ENCODE assay signal across 8 cellular contexts in the genomic region with DNA sequence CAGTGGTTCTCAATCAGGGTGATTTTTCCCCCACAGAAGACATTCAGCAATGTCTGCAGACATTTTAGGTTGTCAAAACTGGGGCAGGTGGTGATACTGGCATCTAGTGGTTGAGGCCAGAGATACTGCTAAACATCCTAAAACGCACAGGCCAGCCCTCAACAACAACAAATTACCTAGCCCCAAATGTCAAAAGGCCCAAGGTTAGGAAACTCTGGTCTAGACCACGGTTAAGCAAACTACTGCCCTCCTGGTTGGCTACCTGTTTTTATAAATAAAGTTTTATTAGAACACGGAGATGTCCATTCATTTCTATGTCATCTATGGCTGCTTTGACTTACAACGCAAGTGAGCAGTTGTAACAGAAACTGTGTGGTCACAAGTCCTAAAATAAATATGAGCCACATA.
DNase-seq lines count a peak whose midpoint lies in the region; ATAC-seq, FAIRE-seq and TF ChIP-seq lines count a peak whose summit lies in the region.

No MANE protein-coding gene starts in this region.

- TF ChIP-seq CTCF in astrocyte (IDR thresholded peaks at IDR 0.05; ENCODE audit: insufficient read depth, low read depth, low read length) = peak; percentile 71

- no peaks in the 10 kb centered on the region for H3K9me3 Mint-ChIP-seq in astrocyte (ENCODE audit: unreplicated experiment)

- in situ Hi-C loops in KBM-7 (cut with MboI; ENCODE audit: low pct_unique_long_range_greater_than_20kb, low sequenced_read_pairs) = loop anchor here (25.0 kb wide), 1 partner anchor 731 kb away; no protein-coding TSS in a partner anchor

- H3K27ac Mint-ChIP-seq in astrocyte (ENCODE audit: unreplicated experiment) = no peak overlapping the region

- no peak overlapping the region for H3K9ac ChIP-seq in astrocyte (ENCODE audit: low read length)

- no peak overlapping the region for H2AFZ ChIP-seq in astrocyte (ENCODE audit: low read depth, low read length)

- no peaks in the 10 kb centered on the region for H3K36me3 Mint-ChIP-seq in astrocyte (ENCODE audit: low read depth, unreplicated experiment)

- no peaks in the 10 kb centered on the region for H3K36me3 ChIP-seq in astrocyte (ENCODE audit: insufficient read depth, low read length)

- peak; percentile 76 for ATAC-seq in GM21576 (IDR thresholded peaks at IDR 0.05; ENCODE audit: unreplicated experiment)

- no peaks in the 10 kb centered on the region for H3K9me3 ChIP-seq in astrocyte (ENCODE audit: insufficient read depth, low read depth, low read length)

- no peaks in the 10 kb centered on the region for H3K4me1 Mint-ChIP-seq in astrocyte (ENCODE audit: low read depth, unreplicated experiment)

- no peak for FAIRE-seq in astrocyte (lab: Jason Lieb, UNC)

- H3K4me3 ChIP-seq in astrocyte (ENCODE audit: insufficient read depth, low read depth, low read length) = no peak overlapping the region

- no peak overlapping the region for H3K4me2 ChIP-seq in astrocyte (ENCODE audit: low read length)

- no peak overlapping the region for H3K27ac ChIP-seq in astrocyte (ENCODE audit: low read depth, low read length)

- peaks cover under 1% of the 10 kb centered on the region for H3K27me3 ChIP-seq in astrocyte (ENCODE audit: insufficient read depth, low read length)

- H3K4me1 ChIP-seq in astrocyte (ENCODE audit: insufficient read depth, low read length) = peaks cover 11% of the 10 kb centered on the region

- H3K4me3 Mint-ChIP-seq in astrocyte (ENCODE audit: unreplicated experiment) = no peak overlapping the region

- H4K20me1 ChIP-seq in astrocyte (ENCODE audit: insufficient read depth, low read length) = no peaks in the 10 kb centered on the region

- DNase-seq in ELR (ENCODE audit: low read depth) = peak; percentile 60
- DNase-seq in KBM-7 = peak; percentile 72
- peak in 4 of 5 donors; percentile 36 to 72 (median 48) for DNase-seq in T-helper 1 cell
- peak; percentile 23 for DNase-seq in astrocyte (ENCODE audit: low read depth)
- DNase-seq in iris pigment epithelial cell (ENCODE audit: low read depth) = peak; percentile 64
- peak; percentile 20 to 55 (median 45) for DNase-seq in stimulated activated CD4-positive, alpha-beta T cell treated with anti-CD3 and anti-CD28 coated beads, TNF-alpha, amount 100 ng/mL, for 24 hours (ENCODE audit: low read depth in 3 of 3)
- DNase-seq in NCI-H774 (lab: John Stamatoyannopoulos, UW) = no peak

- H3K79me2 ChIP-seq in astrocyte (ENCODE audit: insufficient read depth, low read length) = no peaks in the 10 kb centered on the region

- H3K27me3 Mint-ChIP-seq in astrocyte (ENCODE audit: low read depth, unreplicated experiment) = no peaks in the 10 kb centered on the region
